Comparison of ENCODE assay signal across 25 cellular contexts in genomic region chr4:14434483-14434882, GRCh38.
"Had no signal": no experiment of that assay in that cellular context is flagged by ENCODE, and none has a peak within 500 bp of the region (broad histone marks: within the 10 kb centered on the region; RNA-seq: fewer than 3 reads in every experiment).

No MANE protein-coding gene starts in this region.

- H3K36me3 ChIP-seq: gastrocnemius medialis, left lung, sigmoid colon, upper lobe of left lung had no signal

- H3K27me3 ChIP-seq: gastrocnemius medialis, left lung, sigmoid colon, upper lobe of left lung had no signal

- H3K4me3 ChIP-seq: coronary artery, gastrocnemius medialis, left lung, sigmoid colon, upper lobe of left lung had no signal

- DNase-seq: activated B cell treated with CpG ODN at 0.5 μM for 24 hours; activated CD4-positive, alpha-beta T cell treated with anti-CD3 and anti-CD28 coated beads for 36 hours; activated CD4-positive, alpha-beta T cell treated with anti-CD3 and anti-CD28 coated beads, Interleukin-2, amount 50 U/mL, for 4 hours; activated CD8-positive, alpha-beta memory T cell treated with anti-CD3 and anti-CD28 coated beads for 24 hours; activated CD8-positive, alpha-beta memory T cell treated with anti-CD3 and anti-CD28 coated beads, Interleukin-2, amount 50 U/mL, for 4 hours; activated naive CD4-positive, alpha-beta T cell treated with Interleukin-2 at 50 U/mL for 16 hours; activated naive CD8-positive, alpha-beta T cell treated with anti-CD3 and anti-CD28 coated beads, Interleukin-2, amount 10 ng/mL, durations not matched to agents 7 days and 5 days; activated T-cell treated with anti-CD3 and anti-CD28 coated beads, Interleukin-2, amount 50 U/mL, for 24 hours; amniotic stem cell; cerebellar nuclear complex; endodermal cell; gastrocnemius medialis; hypothalamus; left lung; naive B cell; nucleus accumbens; sigmoid colon; stimulated activated CD4-positive, alpha-beta T cell treated with anti-CD3 and anti-CD28 coated beads, Interleukin-4, amount 100 ng/mL, for 1 hour; stimulated activated naive CD4-positive, alpha-beta T cell treated with Interleukin-2 at 50 U/mL for 16 hours; T1000; upper lobe of left lung had no signal

- H3K27ac ChIP-seq: coronary artery, epithelial cell of prostate, gastrocnemius medialis, left lung, sigmoid colon, upper lobe of left lung had no signal

- H3K9me3 ChIP-seq: gastrocnemius medialis, left lung, sigmoid colon, upper lobe of left lung had no signal

- H3K4me1 ChIP-seq: gastrocnemius medialis, left lung, sigmoid colon, upper lobe of left lung had no signal

- ATAC-seq: activated CD4-positive, alpha-beta T cell treated with anti-CD3 and anti-CD28 coated beads for 36 hours; gastrocnemius medialis; left lung had no signal

- FAIRE-seq: bronchial epithelial cell, islet of Langerhans had no signal
